ENCODE assay signal across 9 cellular contexts in genomic region chr10:129466703-129467345, GRCh38. TPM values are rescaled to one million over a fixed set of nuclear protein-coding genes. Genes with fewer than 3 reads are reported as not detected.
DNase-seq lines count a peak whose midpoint lies in the region; ATAC-seq and TF ChIP-seq lines count a peak whose summit lies in the region.
"Had no signal": no experiment of that assay in that cellular context is flagged by ENCODE, and none has a peak within 500 bp of the region (broad histone marks: within the 10 kb centered on the region; RNA-seq: fewer than 3 reads in every experiment).

TSS of gene MGMT (plus strand) at chr10:129467241.

- TF ChIP-seq CTCF in AG09309 (IDR thresholded peaks at IDR 0.05; ENCODE audit: control insufficient read depth, insufficient read depth, low read depth, low read length, missing control alignments) (no peak), Peyer's patch (IDR thresholded peaks at IDR 0.05) (no peak), nephron progenitor cell (IDR thresholded peaks at IDR 0.05) (no peak)

- no peak within 1 kb of the TSS for H3K27ac Mint-ChIP-seq in nephron progenitor cell

- DNase-seq in AG09309 (ENCODE audit: low read depth): peak; percentile 20
- peak; percentile 99 for DNase-seq in Peyer's patch
- DNase-seq in activated effector memory CD4-positive, alpha-beta T cell treated with Interleukin-2 at 50 U/mL for 16 hours: peak; percentile 98
- DNase-seq in fibroblast of the conjunctiva (ENCODE audit: low read depth): peak; percentile 74
- DNase-seq in nephron progenitor cell: peak; percentile 98
- DNase-seq in stimulated activated naive CD8-positive, alpha-beta T cell treated with anti-CD3 and anti-CD28 coated beads, Interleukin-15, Interleukin-2, amounts not matched to agents 100 U/mL and 50 U/mL, for 24 hours: peak; percentile 99

- peaks cover 10% of the 10 kb centered on the region for H3K27me3 Mint-ChIP-seq in nephron progenitor cell (ENCODE audit: low read depth, poor library complexity)

- peaks cover 18% of the 10 kb centered on the region for H3K36me3 Mint-ChIP-seq in nephron progenitor cell (ENCODE audit: low read depth)

- H3K4me3 ChIP-seq in AG09309 (ENCODE audit: control insufficient read depth, low read depth, low read length) (peak within 1 kb of the TSS; percentile 72), Peyer's patch (peak within 1 kb of the TSS; percentile 70 to 85 (median 77))

- no peaks in the 10 kb centered on the region for H3K27me3 ChIP-seq in Peyer's patch

- H3K4me1 ChIP-seq in Peyer's patch: peaks cover 0 to 4% (median 2%) of the 10 kb centered on the region in 4 donors

- ATAC-seq in GM18870 (IDR thresholded peaks at IDR 0.05; ENCODE audit: unreplicated experiment): peak; percentile 75
- ATAC-seq in HG03108 (IDR thresholded peaks at IDR 0.05; ENCODE audit: unreplicated experiment): peak; percentile 88
- ATAC-seq in stimulated activated naive CD8-positive, alpha-beta T cell treated with anti-CD3 and anti-CD28 coated beads, Interleukin-15, Interleukin-2, amounts not matched to agents 100 U/mL and 50 U/mL, for 24 hours: peak; percentile 95

- no peaks in the 10 kb centered on the region for H3K9me3 Mint-ChIP-seq in nephron progenitor cell

- H3K4me1 Mint-ChIP-seq in nephron progenitor cell: peaks cover 22% of the 10 kb centered on the region

- no peaks in the 10 kb centered on the region for H3K9me3 ChIP-seq in Peyer's patch

- peak within 1 kb of the TSS; percentile 77 to 88 (median 81) for H3K27ac ChIP-seq in Peyer's patch

- peak within 1 kb of the TSS; percentile 80 for H3K4me3 Mint-ChIP-seq in nephron progenitor cell

- no peaks in the 10 kb centered on the region for H3K36me3 ChIP-seq in Peyer's patch

- TF ChIP-seq POLR2A in Peyer's patch (IDR thresholded peaks at IDR 0.05): peak; percentile 10 to 61

RNA-seq across cellular contexts. Expression of gene MGMT, which starts in this region (rescaled TPM):
- 10 to 100 TPM; 24.5 to 43.7 (median 35.3) TPM for total RNA-seq in Peyer's patch
- total RNA-seq: M059J had no signal

Comparison
In these comparisons a context has a peak if more than half of its experiments do, and no peak if none do; other contexts are left out.
1. Peak in every context shown above with its lines: DNase-seq, ATAC-seq, H3K4me3 ChIP-seq and H3K27ac ChIP-seq.
2. DNase-seq: peak in every context shown above with its lines; median percentile 99 in Peyer's patch; 99 in stimulated activated naive CD8-positive, alpha-beta T cell treated with anti-CD3 and anti-CD28 coated beads, Interleukin-15, Interleukin-2, amounts not matched to agents 100 U/mL and 50 U/mL, for 24 hours; 98 in activated effector memory CD4-positive, alpha-beta T cell treated with Interleukin-2 at 50 U/mL for 16 hours; 98 in nephron progenitor cell; 74 in fibroblast of the conjunctiva; 20 in AG09309.